1 cellular context compared by ENCODE assay signal in genomic region chr10:28769147-28769604, GRCh38.
TF ChIP-seq lines count a peak whose summit lies in the region.

No MANE protein-coding gene starts in this region.

TF ChIP-seq in HepG2, 621 proteins besides CTCF, POLR2A, EP300 and RAD21 (continued from another document and continues in another):
- TF ChIP-seq ZBED4 (CRISPR knock-in tag; IDR thresholded peaks at IDR 0.05; ENCODE audit: borderline replicate concordance) (peak; percentile 34; the same call in 1 of the 2 replicates), ZNF232 (CRISPR knock-in tag; IDR thresholded peaks at IDR 0.05; ENCODE audit: borderline replicate concordance) (no peak), CBX1 (IDR thresholded peaks at IDR 0.05; ENCODE audit: low read depth) (no peak), ISL2 (CRISPR knock-in tag; IDR thresholded peaks at IDR 0.05) (peak; percentile 83), TCF7 (IDR thresholded peaks at IDR 0.05; ENCODE audit: low read depth) (peak; percentile 88), HHEX (CRISPR knock-in tag; IDR thresholded peaks at IDR 0.05) (peak; percentile 44; the same call in 1 of the 2 replicates), HDAC2 (CRISPR knock-in tag; IDR thresholded peaks at IDR 0.05) (peak; percentile 61; the same call in 1 of the 2 replicates), ONECUT2 (CRISPR knock-in tag; IDR thresholded peaks at IDR 0.05) (0 out of 2 replicates have a peak, but pooled peaks have one; percentile 27), ZNF251 (CRISPR knock-in tag; IDR thresholded peaks at IDR 0.05) (no peak), ZNF737 (CRISPR knock-in tag; IDR thresholded peaks at IDR 0.05; ENCODE audit: borderline replicate concordance) (no peak), FOXO1 (CRISPR knock-in tag; IDR thresholded peaks at IDR 0.05) (peak; percentile 69; the same call in 1 of the 2 replicates), ZFP1 (CRISPR knock-in tag; IDR thresholded peaks at IDR 0.05) (peak; percentile 65; the same call in 1 of the 2 replicates), SOX5 (CRISPR knock-in tag; IDR thresholded peaks at IDR 0.05; ENCODE audit: borderline replicate concordance) (peak; percentile 80), ZKSCAN8 (CRISPR knock-in tag; IDR thresholded peaks at IDR 0.05; ENCODE audit: borderline replicate concordance) (0 out of 2 replicates have a peak, but pooled peaks have one; percentile 27), FOXJ3 (CRISPR knock-in tag; IDR thresholded peaks at IDR 0.05; ENCODE audit: borderline replicate concordance) (peak; percentile 70; the same call in 1 of the 2 replicates), HMG20A (CRISPR knock-in tag; IDR thresholded peaks at IDR 0.05; ENCODE audit: borderline replicate concordance) (peak; percentile 56; the same call in 1 of the 2 replicates), ERF (CRISPR knock-in tag; IDR thresholded peaks at IDR 0.05) (0 out of 2 replicates have a peak, but pooled peaks have one; percentile 17), CBX5 (CRISPR knock-in tag; IDR thresholded peaks at IDR 0.05; ENCODE audit: borderline replicate concordance) (no peak), RBFOX2 (IDR thresholded peaks at IDR 0.05; ENCODE audit: low read depth, low read length) (no peak), ZNF317 (CRISPR knock-in tag; IDR thresholded peaks at IDR 0.05) (peak; percentile 39; the same call in 1 of the 2 replicates), GZF1 (CRISPR knock-in tag; IDR thresholded peaks at IDR 0.05) (no peak), TOPORS (CRISPR knock-in tag; IDR thresholded peaks at IDR 0.05) (no peak), FOSL1 (CRISPR knock-in tag; IDR thresholded peaks at IDR 0.05; ENCODE audit: borderline replicate concordance) (no peak), ZFP41 (CRISPR knock-in tag; IDR thresholded peaks at IDR 0.05; ENCODE audit: borderline replicate concordance) (no peak), THRA (CRISPR knock-in tag; IDR thresholded peaks at IDR 0.05; ENCODE audit: borderline replicate concordance) (0 out of 2 replicates have a peak, but pooled peaks have one; percentile 23), ATF2 (CRISPR knock-in tag; IDR thresholded peaks at IDR 0.05) (no peak), FIP1L1 (IDR thresholded peaks at IDR 0.05; ENCODE audit: borderline replicate concordance, insufficient read depth, low read depth, low read length) (no peak), JUNB (CRISPR knock-in tag; IDR thresholded peaks at IDR 0.05; ENCODE audit: borderline replicate concordance) (no peak), ZNF768 (CRISPR knock-in tag; IDR thresholded peaks at IDR 0.05) (no peak), SAP130 (CRISPR knock-in tag; IDR thresholded peaks at IDR 0.05; ENCODE audit: low read depth) (peak; percentile 61), ZBTB2 (CRISPR knock-in tag; IDR thresholded peaks at IDR 0.05; ENCODE audit: low read depth) (no peak), YY1 (IDR thresholded peaks at IDR 0.05; ENCODE audit: insufficient read depth, insufficient replicate concordance, low read depth, low read length) (no peak), POLR2G (IDR thresholded peaks at IDR 0.05; ENCODE audit: low read depth, low read length) (no peak), ZNF513 (CRISPR knock-in tag; conservative IDR thresholded peaks at IDR 0.05) (no peak), E2F5 (CRISPR knock-in tag; conservative IDR thresholded peaks at IDR 0.05) (no peak), ZNF562 (CRISPR knock-in tag; IDR thresholded peaks at IDR 0.05; ENCODE audit: borderline replicate concordance) (no peak), SOX6 (IDR thresholded peaks at IDR 0.05) (no peak), SOX6 (CRISPR knock-in tag; IDR thresholded peaks at IDR 0.05) (peak; percentile 81), ZNF883 (CRISPR knock-in tag; IDR thresholded peaks at IDR 0.05; ENCODE audit: not compliant biosample characterization) (no peak), ZFY (CRISPR knock-in tag; IDR thresholded peaks at IDR 0.05) (peak; percentile 71), SNAI1 (CRISPR knock-in tag; IDR thresholded peaks at IDR 0.05; ENCODE audit: borderline replicate concordance) (no peak), HMG20B (CRISPR knock-in tag; conservative IDR thresholded peaks at IDR 0.05) (0 out of 2 replicates have a peak, but pooled peaks have one; percentile 26), MED8 (CRISPR knock-in tag; IDR thresholded peaks at IDR 0.05; ENCODE audit: insufficient replicate concordance) (no peak)
- TF ChIP-seq, protein P1, sequence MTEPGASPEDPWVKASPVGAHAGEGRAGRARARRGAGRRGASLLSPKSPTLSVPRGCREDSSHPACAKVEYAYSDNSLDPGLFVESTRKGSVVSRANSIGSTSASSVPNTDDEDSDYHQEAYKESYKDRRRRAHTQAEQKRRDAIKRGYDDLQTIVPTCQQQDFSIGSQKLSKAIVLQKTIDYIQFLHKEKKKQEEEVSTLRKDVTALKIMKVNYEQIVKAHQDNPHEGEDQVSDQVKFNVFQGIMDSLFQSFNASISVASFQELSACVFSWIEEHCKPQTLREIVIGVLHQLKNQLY (CRISPR knock-in tag; IDR thresholded peaks at IDR 0.05) = peak; percentile 62; the same call in 1 of the 2 replicates
- TF ChIP-seq, protein P2, sequence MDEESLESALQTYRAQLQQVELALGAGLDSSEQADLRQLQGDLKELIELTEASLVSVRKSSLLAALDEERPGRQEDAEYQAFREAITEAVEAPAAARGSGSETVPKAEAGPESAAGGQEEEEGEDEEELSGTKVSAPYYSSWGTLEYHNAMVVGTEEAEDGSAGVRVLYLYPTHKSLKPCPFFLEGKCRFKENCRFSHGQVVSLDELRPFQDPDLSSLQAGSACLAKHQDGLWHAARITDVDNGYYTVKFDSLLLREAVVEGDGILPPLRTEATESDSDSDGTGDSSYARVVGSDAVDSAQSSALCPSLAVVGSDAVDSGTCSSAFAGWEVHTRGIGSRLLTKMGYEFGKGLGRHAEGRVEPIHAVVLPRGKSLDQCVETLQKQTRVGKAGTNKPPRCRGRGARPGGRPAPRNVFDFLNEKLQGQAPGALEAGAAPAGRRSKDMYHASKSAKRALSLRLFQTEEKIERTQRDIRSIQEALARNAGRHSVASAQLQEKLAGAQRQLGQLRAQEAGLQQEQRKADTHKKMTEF (CRISPR knock-in tag; IDR thresholded peaks at IDR 0.05) = peak; percentile 65
- TF ChIP-seq, protein P3, sequence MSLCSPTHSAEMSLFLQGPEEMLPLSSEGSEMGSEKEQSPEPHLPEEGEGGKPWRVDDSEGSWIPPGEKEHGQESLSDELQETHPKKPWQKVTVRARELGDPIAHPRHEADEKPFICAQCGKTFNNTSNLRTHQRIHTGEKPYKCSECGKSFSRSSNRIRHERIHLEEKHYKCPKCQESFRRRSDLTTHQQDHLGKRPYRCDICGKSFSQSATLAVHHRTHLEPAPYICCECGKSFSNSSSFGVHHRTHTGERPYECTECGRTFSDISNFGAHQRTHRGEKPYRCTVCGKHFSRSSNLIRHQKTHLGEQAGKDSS (CRISPR knock-in tag; IDR thresholded peaks at IDR 0.05; ENCODE audit: borderline replicate concordance, low read depth) = no peak
- TF ChIP-seq, protein P4, sequence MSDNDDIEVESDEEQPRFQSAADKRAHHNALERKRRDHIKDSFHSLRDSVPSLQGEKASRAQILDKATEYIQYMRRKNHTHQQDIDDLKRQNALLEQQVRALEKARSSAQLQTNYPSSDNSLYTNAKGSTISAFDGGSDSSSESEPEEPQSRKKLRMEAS (IDR thresholded peaks at IDR 0.05) = peak; percentile 63; the same call in 1 of the 2 replicates
- TF ChIP-seq, protein P5, sequence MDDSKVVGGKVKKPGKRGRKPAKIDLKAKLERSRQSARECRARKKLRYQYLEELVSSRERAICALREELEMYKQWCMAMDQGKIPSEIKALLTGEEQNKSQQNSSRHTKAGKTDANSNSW (CRISPR knock-in tag; IDR thresholded peaks at IDR 0.05; ENCODE audit: borderline replicate concordance) = no peak
- TF ChIP-seq, protein P6, sequence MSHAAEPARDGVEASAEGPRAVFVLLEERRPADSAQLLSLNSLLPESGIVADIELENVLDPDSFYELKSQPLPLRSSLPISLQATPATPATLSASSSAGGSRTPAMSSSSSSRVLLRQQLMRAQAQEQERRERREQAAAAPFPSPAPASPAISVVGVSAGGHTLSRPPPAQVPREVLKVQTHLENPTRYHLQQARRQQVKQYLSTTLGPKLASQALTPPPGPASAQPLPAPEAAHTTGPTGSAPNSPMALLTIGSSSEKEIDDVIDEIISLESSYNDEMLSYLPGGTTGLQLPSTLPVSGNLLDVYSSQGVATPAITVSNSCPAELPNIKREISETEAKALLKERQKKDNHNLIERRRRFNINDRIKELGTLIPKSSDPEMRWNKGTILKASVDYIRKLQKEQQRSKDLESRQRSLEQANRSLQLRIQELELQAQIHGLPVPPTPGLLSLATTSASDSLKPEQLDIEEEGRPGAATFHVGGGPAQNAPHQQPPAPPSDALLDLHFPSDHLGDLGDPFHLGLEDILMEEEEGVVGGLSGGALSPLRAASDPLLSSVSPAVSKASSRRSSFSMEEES (CRISPR knock-in tag; IDR thresholded peaks at IDR 0.05) = 0 out of 2 replicates have a peak, but pooled peaks have one; percentile 50
